In the genomic region with DNA sequence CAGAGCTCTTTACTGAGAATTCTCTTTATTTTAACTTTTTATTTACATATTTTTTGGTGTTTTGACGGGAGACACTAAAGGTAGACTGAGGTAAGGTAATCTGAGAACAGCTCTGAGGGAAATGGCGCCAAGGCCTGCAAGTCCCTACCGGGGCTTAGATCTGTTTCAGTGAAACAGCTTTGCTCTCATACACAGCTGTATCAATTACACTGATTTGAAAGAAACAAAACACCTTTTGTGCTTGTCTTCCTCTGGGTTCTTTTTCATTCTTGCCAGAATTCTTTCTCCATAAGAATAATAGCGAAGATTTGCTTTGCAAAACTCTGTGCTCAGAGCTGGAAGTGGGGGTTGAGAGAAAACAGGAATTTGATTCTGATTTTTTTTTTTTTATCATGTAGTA, we compare ENCODE assay signal across 29 cellular contexts.
"Had no signal": no experiment of that assay in that cellular context is flagged by ENCODE, and none has a peak within 500 bp of the region (broad histone marks: within the 10 kb centered on the region; RNA-seq: fewer than 3 reads in every experiment).

No MANE protein-coding gene starts in this region.

- H3K27ac Mint-ChIP-seq: activated CD4-positive, alpha-beta memory T cell treated with anti-CD3 and anti-CD28 coated beads for 36 hours; activated T-helper 1 cell treated with anti-CD3 and anti-CD28 coated beads, Interleukin-12 subunit alpha, Interleukin-12 subunit beta, Interleukin-2, Interleukin-4 antibody, amounts not matched to agents 30 ng/mL and 10 ng/mL and 1 ng/mL, durations not matched to agents 14 hours and 24 hours and 36 hours; dendritic cell treated with granulocyte-macrophage colony-stimulating factor and Interleukin-4, amounts not matched to agents 40 ng/mL and 50 ng/mL, for 4 days; nephron; stimulated activated memory B cell treated with anti-CD40 and anti-IgM and Interleukin-4, amounts not matched to agents 10 μg/mL and 1 μg/mL and 100 μg/mL, for 72 hours; stimulated activated naive CD8-positive, alpha-beta T cell treated with anti-CD3 and anti-CD28 coated beads, Interleukin-15, amount 100 ng/mL, for 72 hours; T-helper 2 cell treated with Interferon-gamma antibody and Interleukin-4, amounts not matched to agents 5 μg/mL and 100 μg/mL, for 36 hours; type B pancreatic cell had no signal

- H3K36me3 Mint-ChIP-seq: activated CD4-positive, alpha-beta memory T cell treated with anti-CD3 and anti-CD28 coated beads for 36 hours; stimulated activated memory B cell treated with anti-CD40 and anti-IgM and Interleukin-4, amounts not matched to agents 10 μg/mL and 1 μg/mL and 100 μg/mL, for 72 hours; type B pancreatic cell had no signal

- ATAC-seq: foreskin keratinocyte; heart left ventricle; left cardiac atrium; left ventricle myocardium superior; psoas muscle; stimulated activated memory B cell treated with anti-CD40 and anti-IgM and Interleukin-4, amounts not matched to agents 10 μg/mL and 1 μg/mL and 100 μg/mL, for 72 hours; stimulated activated naive CD8-positive, alpha-beta T cell treated with anti-CD3 and anti-CD28 coated beads, Interleukin-15, amount 100 ng/mL, for 72 hours had no signal

- H3K4me3 ChIP-seq: breast epithelium, esophagus muscularis mucosa, heart left ventricle, psoas muscle, smooth muscle cell, uterus had no signal

- H3K4me3 Mint-ChIP-seq: activated CD4-positive, alpha-beta memory T cell treated with anti-CD3 and anti-CD28 coated beads for 36 hours; activated T-helper 1 cell treated with anti-CD3 and anti-CD28 coated beads, Interleukin-12 subunit alpha, Interleukin-12 subunit beta, Interleukin-2, Interleukin-4 antibody, amounts not matched to agents 30 ng/mL and 10 ng/mL and 1 ng/mL, durations not matched to agents 14 hours and 24 hours and 36 hours; dendritic cell treated with granulocyte-macrophage colony-stimulating factor and Interleukin-4, amounts not matched to agents 40 ng/mL and 50 ng/mL, for 4 days; nephron; stimulated activated memory B cell treated with anti-CD40 and anti-IgM and Interleukin-4, amounts not matched to agents 10 μg/mL and 1 μg/mL and 100 μg/mL, for 72 hours; stimulated activated naive CD8-positive, alpha-beta T cell treated with anti-CD3 and anti-CD28 coated beads, Interleukin-15, amount 100 ng/mL, for 72 hours; T-helper 2 cell treated with Interferon-gamma antibody and Interleukin-4, amounts not matched to agents 5 μg/mL and 100 μg/mL, for 36 hours; type B pancreatic cell had no signal

- DNase-seq: activated CD4-positive, alpha-beta memory T cell treated with anti-CD3 and anti-CD28 coated beads for 36 hours; activated CD4-positive, alpha-beta T cell treated with anti-CD3 and anti-CD28 coated beads for 4 hours; activated CD4-positive, CD25-positive, alpha-beta regulatory T cell; activated CD8-positive, alpha-beta memory T cell treated with anti-CD3 and anti-CD28 coated beads, Interleukin-2, amount 50 U/mL, for 4 hours; activated gamma-delta T cell; activated naive CD4-positive, alpha-beta T cell treated with anti-CD3 and anti-CD28 coated beads, Interleukin-2, amount 50 U/mL, for 16 hours; activated T-cell treated with anti-CD3 and anti-CD28 coated beads, Interleukin-2, amount 50 U/mL, for 1 hour; central memory CD4-positive, alpha-beta T cell; foreskin keratinocyte; heart left ventricle; left cardiac atrium; left ventricle myocardium superior; psoas muscle; stimulated activated CD4-positive, alpha-beta T cell treated with anti-CD3 and anti-CD28 coated beads, Interleukin-1b, Interleukin-23, amount 100 ng/mL, for 48 hours; stimulated activated CD4-positive, alpha-beta T cell treated with anti-CD3 and anti-CD28 coated beads, Interleukin-4, amount 100 ng/mL, for 4 hours; stimulated activated CD8-positive, alpha-beta memory T cell treated with anti-CD3 and anti-CD28 coated beads, Interleukin-4, amount 100 ng/mL, for 48 hours; stimulated activated naive CD8-positive, alpha-beta T cell treated with anti-CD3 and anti-CD28 coated beads, Interleukin-15, amount 100 ng/mL, for 72 hours; substantia nigra; uterus had no signal

- H3K9me3 ChIP-seq: breast epithelium, esophagus muscularis mucosa, heart left ventricle, neutrophil, psoas muscle, uterus had no signal

- H3K27ac ChIP-seq: breast epithelium, esophagus muscularis mucosa, foreskin keratinocyte, heart left ventricle, neutrophil, psoas muscle, uterus had no signal

- H3K36me3 ChIP-seq: breast epithelium, esophagus muscularis mucosa, heart left ventricle, neutrophil, uterus had no signal

- H3K4me2 ChIP-seq: smooth muscle cell had no signal

- H3K4me1 Mint-ChIP-seq: nephron; stimulated activated memory B cell treated with anti-CD40 and anti-IgM and Interleukin-4, amounts not matched to agents 10 μg/mL and 1 μg/mL and 100 μg/mL, for 72 hours; stimulated activated naive CD8-positive, alpha-beta T cell treated with anti-CD3 and anti-CD28 coated beads, Interleukin-15, amount 100 ng/mL, for 72 hours had no signal

- H3K27me3 ChIP-seq: breast epithelium, foreskin keratinocyte, heart left ventricle, neutrophil, uterus had no signal

- H3K4me1 ChIP-seq: breast epithelium, esophagus muscularis mucosa, foreskin keratinocyte, heart left ventricle, psoas muscle, uterus had no signal

- H3K27me3 Mint-ChIP-seq: activated CD4-positive, alpha-beta memory T cell treated with anti-CD3 and anti-CD28 coated beads for 36 hours; dendritic cell treated with granulocyte-macrophage colony-stimulating factor and Interleukin-4, amounts not matched to agents 40 ng/mL and 50 ng/mL, for 4 days; stimulated activated memory B cell treated with anti-CD40 and anti-IgM and Interleukin-4, amounts not matched to agents 10 μg/mL and 1 μg/mL and 100 μg/mL, for 72 hours; stimulated activated naive CD8-positive, alpha-beta T cell treated with anti-CD3 and anti-CD28 coated beads, Interleukin-15, amount 100 ng/mL, for 72 hours had no signal

- H3K9me3 Mint-ChIP-seq: activated CD4-positive, alpha-beta memory T cell treated with anti-CD3 and anti-CD28 coated beads for 36 hours; activated T-helper 1 cell treated with anti-CD3 and anti-CD28 coated beads, Interleukin-12 subunit alpha, Interleukin-12 subunit beta, Interleukin-2, Interleukin-4 antibody, amounts not matched to agents 30 ng/mL and 10 ng/mL and 1 ng/mL, durations not matched to agents 14 hours and 24 hours and 36 hours; dendritic cell treated with granulocyte-macrophage colony-stimulating factor and Interleukin-4, amounts not matched to agents 40 ng/mL and 50 ng/mL, for 4 days; nephron; T-helper 2 cell treated with Interferon-gamma antibody and Interleukin-4, amounts not matched to agents 5 μg/mL and 100 μg/mL, for 36 hours; type B pancreatic cell had no signal
